27 cellular contexts compared by ENCODE assay signal in the genomic region with DNA sequence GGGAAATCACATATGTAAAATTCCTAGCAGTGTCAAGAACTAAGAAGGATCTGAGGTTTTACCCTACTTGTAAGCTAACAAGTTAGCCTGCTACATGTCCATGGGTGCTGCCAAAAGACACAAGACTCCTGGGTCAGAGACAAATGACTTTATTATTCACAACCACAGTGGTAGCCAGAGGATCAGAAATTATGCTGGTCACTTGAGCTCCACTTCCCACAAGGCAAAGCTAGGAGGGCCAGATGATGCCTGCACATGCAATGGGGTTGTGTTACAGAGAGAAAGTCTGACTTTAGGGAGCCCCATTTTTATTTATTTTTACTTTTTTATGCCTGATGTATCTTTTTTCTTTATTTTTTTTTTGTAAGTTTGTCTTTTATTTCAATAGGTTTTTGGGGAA.
"Had no signal": no experiment of that assay in that cellular context is flagged by ENCODE, and none has a peak within 500 bp of the region (broad histone marks: within the 10 kb centered on the region; RNA-seq: fewer than 3 reads in every experiment).

No MANE protein-coding gene starts in this region.

- H3K4me3 ChIP-seq: left lung, lower lobe of right lung, pancreas, prostate gland, skin epidermis, suprapubic skin, thoracic aorta, tibial artery, upper lobe of right lung had no signal

- H3K9me3 ChIP-seq: pancreas, prostate gland, suprapubic skin, thoracic aorta, tibial artery, upper lobe of right lung had no signal

- H3K27me3 ChIP-seq: left lung, pancreas, suprapubic skin, tibial artery, upper lobe of right lung had no signal

- H3K27ac ChIP-seq: left lung, lower lobe of right lung, pancreas, prostate gland, skin epidermis, suprapubic skin, thoracic aorta, tibial artery, upper lobe of right lung had no signal

- H3K36me3 ChIP-seq: left lung, lower lobe of right lung, pancreas, prostate gland, suprapubic skin, thoracic aorta, tibial artery, upper lobe of right lung had no signal

- DNase-seq: immature natural killer cell; kidney; left colon; left lung; lower lobe of right lung; mammary epithelial cell; mesenchymal stem cell; naive thymus-derived CD8-positive, alpha-beta T cell; nucleus accumbens; pancreas; posterior cingulate gyrus; retina; right cardiac atrium; stimulated activated CD4-positive, alpha-beta T cell treated with anti-CD3 and anti-CD28 coated beads, Interleukin-12 subunit alpha, Interleukin-12 subunit beta, amount 100 ng/mL, for 4 hours; stimulated activated CD4-positive, alpha-beta T cell treated with anti-CD3 and anti-CD28 coated beads, Interleukin-15, amount 100 ng/mL, for 24 hours; stimulated activated CD4-positive, alpha-beta T cell treated with anti-CD3 and anti-CD28 coated beads, Interleukin-2, amount 100 ng/mL, for 24 hours; stimulated activated CD4-positive, alpha-beta T cell treated with anti-CD3 and anti-CD28 coated beads, Interleukin-4, amount 100 ng/mL, for 1 hour; stimulated activated naive CD4-positive, alpha-beta T cell; tibial artery; trophoblast cell; upper lobe of right lung had no signal

- FAIRE-seq: islet of Langerhans, kidney, pancreas, urothelium cell line had no signal
